ENCODE assay signal across 1 cellular context in genomic region chr11:44950036-44950624, GRCh38.
TF ChIP-seq lines count a peak whose summit lies in the region.

No MANE protein-coding gene starts in this region.

TF ChIP-seq in WTC11, 78 proteins besides CTCF, POLR2A, EP300 and RAD21 (continued from another document):
- no peak for TF ChIP-seq ATF3 (CRISPR knock-in tag; conservative IDR thresholded peaks at IDR 0.05)
- no peak for TF ChIP-seq RORB (CRISPR knock-in tag; IDR thresholded peaks at IDR 0.05)
- TF ChIP-seq, protein P1, sequence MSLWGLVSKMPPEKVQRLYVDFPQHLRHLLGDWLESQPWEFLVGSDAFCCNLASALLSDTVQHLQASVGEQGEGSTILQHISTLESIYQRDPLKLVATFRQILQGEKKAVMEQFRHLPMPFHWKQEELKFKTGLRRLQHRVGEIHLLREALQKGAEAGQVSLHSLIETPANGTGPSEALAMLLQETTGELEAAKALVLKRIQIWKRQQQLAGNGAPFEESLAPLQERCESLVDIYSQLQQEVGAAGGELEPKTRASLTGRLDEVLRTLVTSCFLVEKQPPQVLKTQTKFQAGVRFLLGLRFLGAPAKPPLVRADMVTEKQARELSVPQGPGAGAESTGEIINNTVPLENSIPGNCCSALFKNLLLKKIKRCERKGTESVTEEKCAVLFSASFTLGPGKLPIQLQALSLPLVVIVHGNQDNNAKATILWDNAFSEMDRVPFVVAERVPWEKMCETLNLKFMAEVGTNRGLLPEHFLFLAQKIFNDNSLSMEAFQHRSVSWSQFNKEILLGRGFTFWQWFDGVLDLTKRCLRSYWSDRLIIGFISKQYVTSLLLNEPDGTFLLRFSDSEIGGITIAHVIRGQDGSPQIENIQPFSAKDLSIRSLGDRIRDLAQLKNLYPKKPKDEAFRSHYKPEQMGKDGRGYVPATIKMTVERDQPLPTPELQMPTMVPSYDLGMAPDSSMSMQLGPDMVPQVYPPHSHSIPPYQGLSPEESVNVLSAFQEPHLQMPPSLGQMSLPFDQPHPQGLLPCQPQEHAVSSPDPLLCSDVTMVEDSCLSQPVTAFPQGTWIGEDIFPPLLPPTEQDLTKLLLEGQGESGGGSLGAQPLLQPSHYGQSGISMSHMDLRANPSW (CRISPR knock-in tag; conservative IDR thresholded peaks at IDR 0.05; ENCODE audit: low read depth): no peak
- no peak for TF ChIP-seq SMAD4 (CRISPR knock-in tag; IDR thresholded peaks at IDR 0.05)
